1 cellular context compared by ENCODE assay signal in the genomic region with DNA sequence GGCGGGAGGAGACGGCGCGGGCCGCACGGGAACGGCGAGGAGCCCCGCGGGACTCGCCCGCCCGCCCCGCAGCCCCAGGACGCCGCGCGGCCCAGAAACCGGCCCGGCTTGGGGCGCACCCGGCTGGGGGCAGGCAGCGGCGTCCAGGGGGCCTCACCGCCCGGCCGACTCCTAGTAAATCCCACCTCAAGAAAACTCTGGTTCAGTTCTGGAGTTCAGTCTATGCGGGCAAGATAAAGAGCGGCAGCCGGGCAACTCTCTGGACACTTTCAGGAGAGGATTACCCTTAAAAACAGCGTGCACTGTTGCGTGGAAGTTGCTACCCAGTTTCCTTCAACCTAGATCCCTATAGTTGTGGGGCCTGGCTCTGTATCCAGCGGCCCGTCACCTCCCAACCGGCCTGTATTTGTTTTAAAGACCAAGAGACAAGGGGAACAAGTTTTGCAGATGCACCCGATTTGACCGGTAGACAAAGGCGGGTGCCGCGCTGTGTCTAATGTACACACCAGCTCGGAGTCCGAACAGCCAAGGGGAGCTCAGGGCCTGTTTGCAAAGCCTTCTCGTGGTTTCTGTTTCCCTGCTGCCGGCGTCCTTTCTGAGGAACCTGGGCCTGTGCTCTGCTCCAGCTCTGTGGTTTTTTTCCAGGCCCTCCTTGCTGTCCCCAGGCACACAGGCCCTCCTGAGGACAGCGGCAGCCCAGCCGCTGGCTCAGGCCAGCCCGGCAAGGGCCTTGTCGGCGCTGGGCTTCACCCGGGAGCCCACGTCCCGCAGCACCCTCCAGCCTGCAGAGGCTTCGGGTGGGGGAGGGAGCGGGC.
TF ChIP-seq lines count a peak whose summit lies in the region.

No MANE protein-coding gene starts in this region.

TF ChIP-seq in K562, 482 proteins besides CTCF, POLR2A, EP300 and RAD21 (continued from another document and continues in another):
- TF ChIP-seq ILF3 (IDR thresholded peaks at IDR 0.05; ENCODE audit: borderline replicate concordance): no peak
- TF ChIP-seq, protein P1, sequence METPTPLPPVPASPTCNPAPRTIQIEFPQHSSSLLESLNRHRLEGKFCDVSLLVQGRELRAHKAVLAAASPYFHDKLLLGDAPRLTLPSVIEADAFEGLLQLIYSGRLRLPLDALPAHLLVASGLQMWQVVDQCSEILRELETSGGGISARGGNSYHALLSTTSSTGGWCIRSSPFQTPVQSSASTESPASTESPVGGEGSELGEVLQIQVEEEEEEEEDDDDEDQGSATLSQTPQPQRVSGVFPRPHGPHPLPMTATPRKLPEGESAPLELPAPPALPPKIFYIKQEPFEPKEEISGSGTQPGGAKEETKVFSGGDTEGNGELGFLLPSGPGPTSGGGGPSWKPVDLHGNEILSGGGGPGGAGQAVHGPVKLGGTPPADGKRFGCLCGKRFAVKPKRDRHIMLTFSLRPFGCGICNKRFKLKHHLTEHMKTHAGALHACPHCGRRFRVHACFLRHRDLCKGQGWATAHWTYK (CRISPR knock-in tag; IDR thresholded peaks at IDR 0.05): 0 out of 2 replicates have a peak, but pooled peaks have one; percentile 64
- TF ChIP-seq CHCHD3 (CRISPR knock-in tag; IDR thresholded peaks at IDR 0.05): no peak
- TF ChIP-seq, protein P2, sequence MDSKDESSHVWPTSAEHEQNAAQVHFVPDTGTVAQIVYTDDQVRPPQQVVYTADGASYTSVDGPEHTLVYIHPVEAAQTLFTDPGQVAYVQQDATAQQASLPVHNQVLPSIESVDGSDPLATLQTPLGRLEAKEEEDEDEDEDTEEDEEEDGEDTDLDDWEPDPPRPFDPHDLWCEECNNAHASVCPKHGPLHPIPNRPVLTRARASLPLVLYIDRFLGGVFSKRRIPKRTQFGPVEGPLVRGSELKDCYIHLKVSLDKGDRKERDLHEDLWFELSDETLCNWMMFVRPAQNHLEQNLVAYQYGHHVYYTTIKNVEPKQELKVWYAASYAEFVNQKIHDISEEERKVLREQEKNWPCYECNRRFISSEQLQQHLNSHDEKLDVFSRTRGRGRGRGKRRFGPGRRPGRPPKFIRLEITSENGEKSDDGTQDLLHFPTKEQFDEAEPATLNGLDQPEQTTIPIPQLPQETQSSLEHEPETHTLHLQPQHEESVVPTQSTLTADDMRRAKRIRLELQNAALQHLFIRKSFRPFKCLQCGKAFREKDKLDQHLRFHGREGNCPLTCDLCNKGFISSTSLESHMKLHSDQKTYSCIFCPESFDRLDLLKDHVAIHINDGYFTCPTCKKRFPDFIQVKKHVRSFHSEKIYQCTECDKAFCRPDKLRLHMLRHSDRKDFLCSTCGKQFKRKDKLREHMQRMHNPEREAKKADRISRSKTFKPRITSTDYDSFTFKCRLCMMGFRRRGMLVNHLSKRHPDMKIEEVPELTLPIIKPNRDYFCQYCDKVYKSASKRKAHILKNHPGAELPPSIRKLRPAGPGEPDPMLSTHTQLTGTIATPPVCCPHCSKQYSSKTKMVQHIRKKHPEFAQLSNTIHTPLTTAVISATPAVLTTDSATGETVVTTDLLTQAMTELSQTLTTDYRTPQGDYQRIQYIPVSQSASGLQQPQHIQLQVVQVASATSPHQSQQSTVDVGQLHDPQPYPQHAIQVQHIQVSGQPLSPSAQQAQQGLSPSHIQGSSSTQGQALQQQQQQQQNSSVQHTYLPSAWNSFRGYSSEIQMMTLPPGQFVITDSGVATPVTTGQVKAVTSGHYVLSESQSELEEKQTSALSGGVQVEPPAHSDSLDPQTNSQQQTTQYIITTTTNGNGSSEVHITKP (IDR thresholded peaks at IDR 0.05; ENCODE audit: partially characterized antibody): no peak
- TF ChIP-seq, protein P3, sequence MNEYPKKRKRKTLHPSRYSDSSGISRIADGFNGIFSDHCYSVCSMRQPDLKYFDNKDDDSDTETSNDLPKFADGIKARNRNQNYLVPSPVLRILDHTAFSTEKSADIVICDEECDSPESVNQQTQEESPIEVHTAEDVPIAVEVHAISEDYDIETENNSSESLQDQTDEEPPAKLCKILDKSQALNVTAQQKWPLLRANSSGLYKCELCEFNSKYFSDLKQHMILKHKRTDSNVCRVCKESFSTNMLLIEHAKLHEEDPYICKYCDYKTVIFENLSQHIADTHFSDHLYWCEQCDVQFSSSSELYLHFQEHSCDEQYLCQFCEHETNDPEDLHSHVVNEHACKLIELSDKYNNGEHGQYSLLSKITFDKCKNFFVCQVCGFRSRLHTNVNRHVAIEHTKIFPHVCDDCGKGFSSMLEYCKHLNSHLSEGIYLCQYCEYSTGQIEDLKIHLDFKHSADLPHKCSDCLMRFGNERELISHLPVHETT (CRISPR knock-in tag; conservative IDR thresholded peaks at IDR 0.05 in 1 of 2, IDR thresholded peaks at IDR 0.05 in 1 of 2): no peak
- TF ChIP-seq SETDB1 (IDR thresholded peaks at IDR 0.05; ENCODE audit: low read length): no peak
- TF ChIP-seq KDM5B (IDR thresholded peaks at IDR 0.05; ENCODE audit: insufficient replicate concordance, low read depth, low read length): peak; percentile 43
- no peak for TF ChIP-seq ZNF197 (CRISPR knock-in tag; IDR thresholded peaks at IDR 0.05; ENCODE audit: low read depth)
- TF ChIP-seq ZZZ3 (IDR thresholded peaks at IDR 0.05): no peak
- peak; percentile 46 for TF ChIP-seq FIP1L1 (IDR thresholded peaks at IDR 0.05; ENCODE audit: low read depth, low read length, poor library complexity, severe bottlenecking)
- peak; percentile 35 for TF ChIP-seq SAP30 (IDR thresholded peaks at IDR 0.05; ENCODE audit: borderline replicate concordance, insufficient read depth, low read depth, low read length, poor library complexity, severe bottlenecking)
- TF ChIP-seq ZNF263 (CRISPR knock-in tag; IDR thresholded peaks at IDR 0.05; ENCODE audit: borderline replicate concordance): no peak
- TF ChIP-seq ELF4 (CRISPR knock-in tag; IDR thresholded peaks at IDR 0.05): no peak
- TF ChIP-seq SPI1 (IDR thresholded peaks at IDR 0.05; ENCODE audit: borderline replicate concordance, low read depth, low read length): 0 out of 2 replicates have a peak, but pooled peaks have one; percentile 3
- TF ChIP-seq, protein P4, sequence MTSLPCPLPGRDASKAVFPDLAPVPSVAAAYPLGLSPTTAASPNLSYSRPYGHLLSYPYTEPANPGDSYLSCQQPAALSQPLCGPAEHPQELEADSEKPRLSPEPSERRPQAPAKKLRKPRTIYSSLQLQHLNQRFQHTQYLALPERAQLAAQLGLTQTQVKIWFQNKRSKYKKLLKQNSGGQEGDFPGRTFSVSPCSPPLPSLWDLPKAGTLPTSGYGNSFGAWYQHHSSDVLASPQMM (CRISPR knock-in tag; IDR thresholded peaks at IDR 0.05): no peak
- TF ChIP-seq SIX5 (IDR thresholded peaks at IDR 0.05; ENCODE audit: borderline replicate concordance in 1 of 2, insufficient read depth in 1 of 2, low read depth in 1 of 2, low read length in 2 of 2): 0 out of 4 replicates have a peak, but pooled peaks of 1 of the 2 experiments have one; percentile 1
- no peak for TF ChIP-seq EP400 (IDR thresholded peaks at IDR 0.05)
- no peak for TF ChIP-seq NR2C2 (CRISPR knock-in tag; IDR thresholded peaks at IDR 0.05)
- TF ChIP-seq NR2C2 (tag; IDR thresholded peaks at IDR 0.05): peak; percentile 50; the same call in 1 of the 2 replicates
- TF ChIP-seq ZNF785 (CRISPR knock-in tag; IDR thresholded peaks at IDR 0.05): no peak
- no peak for TF ChIP-seq KDM4B (IDR thresholded peaks at IDR 0.05; ENCODE audit: borderline replicate concordance in 2 of 2, low read depth in 1 of 2)
- TF ChIP-seq, protein P5, sequence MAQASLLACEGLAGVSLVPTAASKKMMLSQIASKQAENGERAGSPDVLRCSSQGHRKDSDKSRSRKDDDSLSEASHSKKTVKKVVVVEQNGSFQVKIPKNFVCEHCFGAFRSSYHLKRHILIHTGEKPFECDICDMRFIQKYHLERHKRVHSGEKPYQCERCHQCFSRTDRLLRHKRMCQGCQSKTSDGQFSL (CRISPR knock-in tag; IDR thresholded peaks at IDR 0.05): no peak
- TF ChIP-seq, protein P5 (tag; IDR thresholded peaks at IDR 0.05): no peak
- TF ChIP-seq PHF20 (IDR thresholded peaks at IDR 0.05; ENCODE audit: partially characterized antibody): no peak
- no peak for TF ChIP-seq CHD4 (IDR thresholded peaks at IDR 0.05; ENCODE audit: insufficient read depth, insufficient replicate concordance, low read depth, low read length, poor library complexity, severe bottlenecking)
- peak; percentile 44; the same call in 1 of the 2 replicates for TF ChIP-seq PHF8 (IDR thresholded peaks at IDR 0.05; ENCODE audit: borderline replicate concordance, low read length)
- TF ChIP-seq ZBTB7A (IDR thresholded peaks at IDR 0.05; ENCODE audit: borderline replicate concordance, control insufficient read depth, low read depth, low read length): no peak
- TF ChIP-seq, protein P6, sequence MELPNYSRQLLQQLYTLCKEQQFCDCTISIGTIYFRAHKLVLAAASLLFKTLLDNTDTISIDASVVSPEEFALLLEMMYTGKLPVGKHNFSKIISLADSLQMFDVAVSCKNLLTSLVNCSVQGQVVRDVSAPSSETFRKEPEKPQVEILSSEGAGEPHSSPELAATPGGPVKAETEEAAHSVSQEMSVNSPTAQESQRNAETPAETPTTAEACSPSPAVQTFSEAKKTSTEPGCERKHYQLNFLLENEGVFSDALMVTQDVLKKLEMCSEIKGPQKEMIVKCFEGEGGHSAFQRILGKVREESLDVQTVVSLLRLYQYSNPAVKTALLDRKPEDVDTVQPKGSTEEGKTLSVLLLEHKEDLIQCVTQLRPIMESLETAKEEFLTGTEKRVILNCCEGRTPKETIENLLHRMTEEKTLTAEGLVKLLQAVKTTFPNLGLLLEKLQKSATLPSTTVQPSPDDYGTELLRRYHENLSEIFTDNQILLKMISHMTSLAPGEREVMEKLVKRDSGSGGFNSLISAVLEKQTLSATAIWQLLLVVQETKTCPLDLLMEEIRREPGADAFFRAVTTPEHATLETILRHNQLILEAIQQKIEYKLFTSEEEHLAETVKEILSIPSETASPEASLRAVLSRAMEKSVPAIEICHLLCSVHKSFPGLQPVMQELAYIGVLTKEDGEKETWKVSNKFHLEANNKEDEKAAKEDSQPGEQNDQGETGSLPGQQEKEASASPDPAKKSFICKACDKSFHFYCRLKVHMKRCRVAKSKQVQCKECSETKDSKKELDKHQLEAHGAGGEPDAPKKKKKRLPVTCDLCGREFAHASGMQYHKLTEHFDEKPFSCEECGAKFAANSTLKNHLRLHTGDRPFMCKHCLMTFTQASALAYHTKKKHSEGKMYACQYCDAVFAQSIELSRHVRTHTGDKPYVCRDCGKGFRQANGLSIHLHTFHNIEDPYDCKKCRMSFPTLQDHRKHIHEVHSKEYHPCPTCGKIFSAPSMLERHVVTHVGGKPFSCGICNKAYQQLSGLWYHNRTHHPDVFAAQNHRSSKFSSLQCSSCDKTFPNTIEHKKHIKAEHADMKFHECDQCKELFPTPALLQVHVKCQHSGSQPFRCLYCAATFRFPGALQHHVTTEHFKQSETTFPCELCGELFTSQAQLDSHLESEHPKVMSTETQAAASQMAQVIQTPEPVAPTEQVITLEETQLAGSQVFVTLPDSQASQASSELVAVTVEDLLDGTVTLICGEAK (IDR thresholded peaks at IDR 0.05): peak; percentile 51; the same call in 1 of the 2 replicates
- TF ChIP-seq, protein P6 (CRISPR knock-in tag; IDR thresholded peaks at IDR 0.05): no peak
- TF ChIP-seq, protein P7, sequence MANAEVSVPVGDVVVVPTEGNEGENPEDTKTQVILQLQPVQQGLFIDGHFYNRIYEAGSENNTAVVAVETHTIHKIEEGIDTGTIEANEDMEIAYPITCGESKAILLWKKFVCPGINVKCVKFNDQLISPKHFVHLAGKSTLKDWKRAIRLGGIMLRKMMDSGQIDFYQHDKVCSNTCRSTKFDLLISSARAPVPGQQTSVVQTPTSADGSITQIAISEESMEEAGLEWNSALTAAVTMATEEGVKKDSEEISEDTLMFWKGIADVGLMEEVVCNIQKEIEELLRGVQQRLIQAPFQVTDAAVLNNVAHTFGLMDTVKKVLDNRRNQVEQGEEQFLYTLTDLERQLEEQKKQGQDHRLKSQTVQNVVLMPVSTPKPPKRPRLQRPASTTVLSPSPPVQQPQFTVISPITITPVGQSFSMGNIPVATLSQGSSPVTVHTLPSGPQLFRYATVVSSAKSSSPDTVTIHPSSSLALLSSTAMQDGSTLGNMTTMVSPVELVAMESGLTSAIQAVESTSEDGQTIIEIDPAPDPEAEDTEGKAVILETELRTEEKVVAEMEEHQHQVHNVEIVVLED (CRISPR knock-in tag; IDR thresholded peaks at IDR 0.05): no peak
- no peak for TF ChIP-seq NCOA4 (IDR thresholded peaks at IDR 0.05; ENCODE audit: partially characterized antibody)
